ENCODE assay signal across 27 cellular contexts in the genomic region with DNA sequence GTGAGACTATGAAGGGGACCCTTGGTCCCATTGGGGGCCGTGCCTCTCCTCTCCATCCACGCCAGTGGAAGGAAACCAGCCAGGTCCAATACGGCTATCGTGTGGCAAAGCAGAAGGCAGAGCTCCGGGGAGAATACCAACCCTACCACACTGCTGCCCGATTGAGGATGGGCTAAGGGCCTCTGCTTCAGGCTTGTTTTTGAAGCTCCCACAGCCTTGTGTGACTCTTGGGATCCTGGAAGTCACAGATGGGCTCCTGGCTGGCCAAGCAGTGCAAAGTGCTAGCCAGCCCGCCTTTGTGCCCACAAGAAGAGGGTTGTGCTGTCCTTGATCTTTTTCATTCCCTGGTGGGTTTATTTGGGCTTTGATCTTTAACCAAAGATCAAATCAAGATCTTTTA.
"Had no signal": no experiment of that assay in that cellular context is flagged by ENCODE, and none has a peak within 500 bp of the region (broad histone marks: within the 10 kb centered on the region; RNA-seq: fewer than 3 reads in every experiment).

No MANE protein-coding gene starts in this region.

- H3K9me3 Mint-ChIP-seq: activated CD8-positive, alpha-beta T cell treated with anti-CD3 and anti-CD28 coated beads for 36 hours had no signal

- H3K36me3 ChIP-seq: breast epithelium, Peyer's patch, SJCRH30 had no signal

- H3K27me3 Mint-ChIP-seq: activated naive CD4-positive, alpha-beta T cell treated with anti-CD3 and anti-CD28 coated beads, Interleukin-2, amount 50 U/mL, for 24 hours had no signal

- H3K27me3 ChIP-seq: breast epithelium, Peyer's patch had no signal

- H3K27ac Mint-ChIP-seq: activated CD8-positive, alpha-beta T cell treated with anti-CD3 and anti-CD28 coated beads for 36 hours; activated naive CD4-positive, alpha-beta T cell treated with anti-CD3 and anti-CD28 coated beads, Interleukin-2, amount 50 U/mL, for 24 hours; activated T-cell treated with anti-CD3 and anti-CD28 coated beads, Interleukin-2, amount 50 U/mL, for 72 hours; activated T-helper 2 cell treated with anti-CD3 and anti-CD28 coated beads, Interferon-gamma antibody, Interleukin-2, Interleukin-4, amounts not matched to agents 10 μg/mL and 5 μg/mL and 100 μg/mL, durations not matched to agents 14 hours and 24 hours and 36 hours; T-helper 2 cell treated with Interferon-gamma antibody and Interleukin-4, amounts not matched to agents 5 μg/mL and 100 μg/mL, for 36 hours had no signal

- H3K4me2 ChIP-seq: SK-N-SH had no signal

- ATAC-seq: activated CD4-positive, CD25-positive, alpha-beta regulatory T cell treated with anti-CD3 and anti-CD28 coated beads, Interleukin-2, amount 50 U/mL, for 24 hours; activated CD8-positive, alpha-beta T cell treated with anti-CD3 and anti-CD28 coated beads for 36 hours; activated T-cell treated with anti-CD3 and anti-CD28 coated beads, Interleukin-2, amount 50 U/mL, for 72 hours had no signal

- H3K9me3 ChIP-seq: breast epithelium, Peyer's patch, SJCRH30, SK-N-SH had no signal

- H3K4me3 Mint-ChIP-seq: activated CD8-positive, alpha-beta T cell treated with anti-CD3 and anti-CD28 coated beads for 36 hours; activated naive CD4-positive, alpha-beta T cell treated with anti-CD3 and anti-CD28 coated beads, Interleukin-2, amount 50 U/mL, for 24 hours; activated T-cell treated with anti-CD3 and anti-CD28 coated beads, Interleukin-2, amount 50 U/mL, for 72 hours; T-helper 2 cell treated with Interferon-gamma antibody and Interleukin-4, amounts not matched to agents 5 μg/mL and 100 μg/mL, for 36 hours had no signal

- DNase-seq: activated CD4-positive, alpha-beta T cell treated with anti-CD3 and anti-CD28 coated beads for 4 hours; activated CD8-positive, alpha-beta memory T cell treated with anti-CD3 and anti-CD28 coated beads, Interleukin-2, amount 50 U/mL, for 4 hours; activated CD8-positive, alpha-beta T cell treated with anti-CD3 and anti-CD28 coated beads for 36 hours; activated naive CD4-positive, alpha-beta T cell; activated T-cell treated with anti-CD3 and anti-CD28 coated beads, Interleukin-2, amount 50 U/mL, for 72 hours; aorta; central memory CD4-positive, alpha-beta T cell; KBM-7; NCI-H1048; NCI-H146; NCI-H187 treated with DMSO at 0.1 percent for 48 hours; NCI-H2081 treated with DMSO at 0.1 percent for 48 hours; NCI-H2227 treated with DMSO at 0.1 percent for 48 hours; NCI-H446 treated with DMSO at 0.1 percent for 48 hours; NCI-H526; NCI-H774; OCI-M1; Peyer's patch; Right ventricle myocardium superior; SJCRH30; SK-N-SH had no signal

- H3K9me2 ChIP-seq: SK-N-SH had no signal

- H3K27ac ChIP-seq: breast epithelium, Peyer's patch, RWPE1, SJCRH30 had no signal

- H3K4me3 ChIP-seq: breast epithelium, Peyer's patch, SJCRH30 had no signal

- H3K4me1 ChIP-seq: breast epithelium, SJCRH30 had no signal

- H3K9ac ChIP-seq: SK-N-SH had no signal
